ENCODE assay signal across 22 cellular contexts in the genomic region with DNA sequence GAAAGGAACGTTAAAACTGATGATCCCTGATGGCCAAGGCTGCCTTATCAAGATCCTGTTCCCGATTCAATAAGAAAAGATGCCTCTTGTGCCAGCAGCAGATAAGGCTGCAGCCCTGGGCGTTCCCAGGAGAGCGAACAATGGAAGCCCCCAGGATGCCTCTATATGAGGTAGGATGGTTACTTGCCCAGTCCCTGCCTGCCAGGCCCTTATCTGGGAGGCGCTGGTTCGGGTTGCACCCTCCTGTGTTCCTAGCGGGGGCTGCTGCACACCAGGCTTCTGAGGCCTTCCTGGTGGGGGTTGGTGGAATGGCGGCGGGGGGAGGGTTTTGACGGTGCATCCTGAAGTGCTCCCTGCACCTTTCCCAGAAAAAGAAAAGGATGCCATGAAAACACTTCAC.
"Had no signal": no experiment of that assay in that cellular context is flagged by ENCODE, and none has a peak within 500 bp of the region (broad histone marks: within the 10 kb centered on the region; RNA-seq: fewer than 3 reads in every experiment).

No MANE protein-coding gene starts in this region.

- DNase-seq: activated CD4-positive, alpha-beta T cell treated with anti-CD3 and anti-CD28 coated beads, Interleukin-2, amount 10 ng/mL, durations not matched to agents 7 days and 5 days; activated CD8-positive, alpha-beta T cell treated with anti-CD3 and anti-CD28 coated beads, Interleukin-2, amount 10 ng/mL, durations not matched to agents 7 days and 5 days; activated gamma-delta T cell treated with Interleukin-2 at 50 U/mL for 16 hours; anterior cingulate cortex; body of pancreas; cortex of kidney; foreskin keratinocyte; glutamatergic neuron; kidney glomerular epithelial cell; left lung; midbrain; natural killer cell; ovary; stimulated activated CD4-positive, alpha-beta T cell treated with anti-CD3 and anti-CD28 coated beads, Interleukin-4, amount 100 ng/mL, for 1 hour; stimulated activated naive CD4-positive, alpha-beta T cell; testis; trophoblast cell had no signal

- ATAC-seq: activated CD8-positive, alpha-beta T cell treated with anti-CD3 and anti-CD28 coated beads, Interleukin-2, amount 10 ng/mL, durations not matched to agents 7 days and 5 days; body of pancreas; foreskin keratinocyte; left lung had no signal

- H3K27me3 ChIP-seq: body of pancreas, cardiac muscle cell, hepatocyte, left lung, neutrophil, ovary, testis, vagina had no signal

- H3K27ac ChIP-seq: body of pancreas, cardiac muscle cell, foreskin keratinocyte, hepatocyte, neutrophil, ovary, prostate gland, testis, vagina had no signal

- H3K4me3 ChIP-seq: body of pancreas, cardiac muscle cell, hepatocyte, left lung, ovary, prostate gland, testis, vagina had no signal
